ENCODE assay signal across 1 cellular context in the genomic region with DNA sequence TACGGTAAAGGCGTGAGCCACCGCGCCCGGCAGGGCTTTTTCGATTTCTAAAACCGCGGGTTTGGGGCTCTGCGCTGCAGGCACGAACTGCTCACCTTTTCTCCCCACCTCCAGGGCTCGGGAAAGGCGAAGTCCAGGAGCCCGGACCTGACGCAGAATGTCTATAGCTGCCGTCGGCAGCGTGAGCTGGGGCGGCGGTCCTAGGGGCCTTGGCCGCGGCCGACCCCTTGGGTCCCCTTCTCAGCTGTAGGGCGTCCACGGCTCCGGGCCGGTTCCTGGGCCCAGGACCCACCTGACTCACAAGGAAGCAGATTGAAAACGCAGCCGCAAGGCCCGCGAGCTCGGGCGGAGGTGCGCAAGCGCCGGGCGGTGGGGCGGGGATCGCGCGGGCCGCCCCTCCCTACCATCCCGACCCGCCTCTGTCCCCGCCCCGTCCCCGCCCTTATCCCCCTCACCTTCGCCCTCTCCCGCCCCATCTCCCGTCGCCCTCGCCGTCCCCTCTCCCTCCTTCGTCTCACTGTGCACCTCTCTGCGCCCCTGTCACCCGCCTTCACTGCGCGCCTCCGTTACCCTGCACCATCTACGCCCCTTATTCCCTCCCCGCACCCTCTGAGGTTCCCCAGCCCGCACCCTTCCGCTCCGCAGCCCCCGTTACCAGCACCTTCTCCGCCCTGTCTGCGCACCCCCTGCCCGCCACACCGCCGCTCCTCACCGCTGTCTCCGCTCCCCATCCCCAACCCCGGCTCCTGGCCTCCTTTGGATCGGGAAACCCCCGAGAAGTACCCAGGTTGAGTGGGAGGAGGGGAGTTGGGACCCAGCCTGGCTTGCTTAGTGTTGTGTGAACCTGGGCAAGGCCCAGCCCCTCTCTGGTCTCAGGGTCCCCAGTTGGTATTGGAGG.
TF ChIP-seq lines count a peak whose summit lies in the region.

Gene HDHD3, minus strand, starts transcription at position 353 of the 898 bp plus-strand sequence. CDS start 2,632 bp downstream, outside the sequence.

TF ChIP-seq in WTC11, 78 proteins besides CTCF, POLR2A, EP300 and RAD21 (continued from another document):
- TF ChIP-seq FOXP1 (CRISPR knock-in tag; IDR thresholded peaks at IDR 0.05; ENCODE audit: borderline replicate concordance) (peak; percentile 50; the same call in 1 of the 2 replicates), SP1 (CRISPR knock-in tag; conservative IDR thresholded peaks at IDR 0.05) (peak; percentile 66; the same call in 1 of the 2 replicates), JUN (CRISPR knock-in tag; IDR thresholded peaks at IDR 0.05) (no peak), CBFB (CRISPR knock-in tag; IDR thresholded peaks at IDR 0.05; ENCODE audit: low read depth) (0 out of 2 replicates have a peak, but pooled peaks have one; percentile 72), GTF2I (CRISPR knock-in tag; conservative IDR thresholded peaks at IDR 0.05) (no peak), TP53 (CRISPR knock-in tag; IDR thresholded peaks at IDR 0.05) (peak; percentile 61; the same call in 1 of the 2 replicates), FOXK1 (CRISPR knock-in tag; IDR thresholded peaks at IDR 0.05) (peak; percentile 31; the same call in 1 of the 2 replicates), ZNF232 (CRISPR knock-in tag; IDR thresholded peaks at IDR 0.05) (0 out of 2 replicates have a peak, but pooled peaks have one; percentile 24), ZNF219 (CRISPR knock-in tag; IDR thresholded peaks at IDR 0.05; ENCODE audit: borderline replicate concordance) (no peak)
- TF ChIP-seq, protein P1, sequence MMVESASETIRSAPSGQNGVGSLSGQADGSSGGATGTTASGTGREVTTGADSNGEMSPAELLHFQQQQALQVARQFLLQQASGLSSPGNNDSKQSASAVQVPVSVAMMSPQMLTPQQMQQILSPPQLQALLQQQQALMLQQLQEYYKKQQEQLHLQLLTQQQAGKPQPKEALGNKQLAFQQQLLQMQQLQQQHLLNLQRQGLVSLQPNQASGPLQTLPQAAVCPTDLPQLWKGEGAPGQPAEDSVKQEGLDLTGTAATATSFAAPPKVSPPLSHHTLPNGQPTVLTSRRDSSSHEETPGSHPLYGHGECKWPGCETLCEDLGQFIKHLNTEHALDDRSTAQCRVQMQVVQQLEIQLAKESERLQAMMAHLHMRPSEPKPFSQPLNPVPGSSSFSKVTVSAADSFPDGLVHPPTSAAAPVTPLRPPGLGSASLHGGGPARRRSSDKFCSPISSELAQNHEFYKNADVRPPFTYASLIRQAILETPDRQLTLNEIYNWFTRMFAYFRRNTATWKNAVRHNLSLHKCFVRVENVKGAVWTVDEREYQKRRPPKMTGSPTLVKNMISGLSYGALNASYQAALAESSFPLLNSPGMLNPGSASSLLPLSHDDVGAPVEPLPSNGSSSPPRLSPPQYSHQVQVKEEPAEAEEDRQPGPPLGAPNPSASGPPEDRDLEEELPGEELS (CRISPR knock-in tag; IDR thresholded peaks at IDR 0.05): 0 out of 2 replicates have a peak, but pooled peaks have one; percentile 39
